9 cellular contexts compared by ENCODE assay signal in genomic region chr1:148458901-148459581, GRCh38. TPM values are rescaled to one million over a fixed set of nuclear protein-coding genes. Genes with fewer than 3 reads are reported as not detected.
A peak's percentile ranks its signal among the peaks of the same experiment; 100 is the strongest.
DNase-seq lines count a peak whose midpoint lies in the region; TF ChIP-seq lines count a peak whose summit lies in the region.
"Not testable (repeated sequence)": the region's sequence is repeated elsewhere in the genome, so short reads cannot be mapped to it uniquely, and the experiment has no call there.
"Had no signal": no experiment of that assay in that cellular context is flagged by ENCODE, and none has a peak within 500 bp of the region (broad histone marks: within the 10 kb centered on the region; RNA-seq: fewer than 3 reads in every experiment).

No MANE protein-coding gene starts in this region.

- H2BK5ac ChIP-seq in mesenchymal stem cell (ENCODE audit: low read depth, low read length, poor library complexity, severe bottlenecking), result not testable (repeated sequence)

- not testable (repeated sequence) for H2AFZ ChIP-seq in mesenchymal stem cell (ENCODE audit: low read depth, low read length); smooth muscle cell (ENCODE audit: low read depth)

- DNase-seq in GM06990 (ENCODE audit: extremely low read depth, insufficient read length) (peak; percentile 64), NCI-H1105 (lab: John Stamatoyannopoulos, UW) (peak; percentile 0), adipocyte (ENCODE audit: low read depth) (peak; percentile 25), fibroblast of villous mesenchyme (ENCODE audit: low read depth) (peak; percentile 14), mesenchymal stem cell (peak; percentile 21)
- DNase-seq in activated CD4-positive, alpha-beta T cell treated with anti-CD3 and anti-CD28 coated beads for 4 hours, result peak; percentile 27 to 43
- DNase-seq in smooth muscle cell (lab: John Stamatoyannopoulos, UW; ENCODE audit: unreplicated experiment); type B pancreatic cell (ENCODE audit: extremely low spot score, unreplicated experiment): not testable (repeated sequence)

- H2BK15ac ChIP-seq in mesenchymal stem cell (ENCODE audit: low read depth, poor library complexity, severe bottlenecking), result not testable (repeated sequence)

- not testable (repeated sequence) for H4K20me1 ChIP-seq in smooth muscle cell (ENCODE audit: low read depth)

- 0% methylated on average over 19 of the region's 63 CpGs for WGBS in mesenchymal stem cell
- under 1% methylated on average over 28 of the region's 63 CpGs for WGBS in smooth muscle cell (ENCODE audit: low lambda C conversion rate)

- peak overlapping the region; percentile 97 for H3K27ac Mint-ChIP-seq in type B pancreatic cell

- not testable (repeated sequence) for H3K36me3 Mint-ChIP-seq in type B pancreatic cell

- TF ChIP-seq CTCF in GM06990 (IDR thresholded peaks at IDR 0.05; ENCODE audit: insufficient read depth, low read length, poor library complexity, severe bottlenecking); fibroblast of villous mesenchyme (IDR thresholded peaks at IDR 0.05; ENCODE audit: insufficient read depth, low read depth, low read length); smooth muscle cell (IDR thresholded peaks at IDR 0.05; ENCODE audit: borderline replicate concordance, insufficient read depth, poor library complexity, severe bottlenecking); type B pancreatic cell (conservative IDR thresholded peaks at IDR 0.05): not testable (repeated sequence)

- not testable (repeated sequence) for H4K91ac ChIP-seq in mesenchymal stem cell (ENCODE audit: low read length)

- H3K4me3 ChIP-seq in GM06990 (replicated peaks; ENCODE audit: low read depth, low read length), result peak overlapping the region; percentile 70
- H3K4me3 ChIP-seq in adipocyte (ENCODE audit: low read length), result peak overlapping the region; percentile 78
- H3K4me3 ChIP-seq in fibroblast of villous mesenchyme (ENCODE audit: low read depth, low read length), result peak overlapping the region; percentile 69
- H3K4me3 ChIP-seq in mesenchymal stem cell (ENCODE audit: insufficient read depth in 1 of 2, low read depth in 1 of 2, low read length in 2 of 2), result peak overlapping the region; percentile 66 to 75
- H3K4me3 ChIP-seq in smooth muscle cell, result peak overlapping the region; percentile 76

- H2AK5ac ChIP-seq in mesenchymal stem cell (ENCODE audit: low read length, severe bottlenecking), result not testable (repeated sequence)

- H3K4me3 Mint-ChIP-seq in type B pancreatic cell, result peak overlapping the region; percentile 75

- H2BK120ac ChIP-seq in mesenchymal stem cell (ENCODE audit: low read depth, low read length), result not testable (repeated sequence)

- H3K23ac ChIP-seq in mesenchymal stem cell (ENCODE audit: low read length in 2 of 2), result not testable (repeated sequence)

- peak overlapping the region; percentile 35 for H3K27ac ChIP-seq in mesenchymal stem cell (ENCODE audit: low read length, poor library complexity, severe bottlenecking)
- peak overlapping the region; percentile 80 for H3K27ac ChIP-seq in smooth muscle cell (ENCODE audit: low read depth)

- H3K36me3 ChIP-seq in GM06990 (ENCODE audit: control insufficient read depth, insufficient read depth, low read length); adipocyte (ENCODE audit: control insufficient read depth, insufficient read depth, low read length, severe bottlenecking); mesenchymal stem cell (ENCODE audit: control insufficient read depth in 1 of 2, insufficient read depth in 2 of 2, low read depth in 1 of 2, low read length in 2 of 2); smooth muscle cell (ENCODE audit: low read depth): not testable (repeated sequence)

- H3K4me2 ChIP-seq in mesenchymal stem cell (ENCODE audit: low read length, poor library complexity, severe bottlenecking) (peak overlapping the region; percentile 63), smooth muscle cell (peak overlapping the region; percentile 88)

- H2BK12ac ChIP-seq in mesenchymal stem cell (ENCODE audit: low read length in 2 of 2), result peak overlapping the region in 1 of 2 experiments; percentile 78

- not testable (repeated sequence) for H3K27me3 Mint-ChIP-seq in type B pancreatic cell

- H3K9me3 Mint-ChIP-seq in type B pancreatic cell, result not testable (repeated sequence)

- not testable (repeated sequence) for H4K8ac ChIP-seq in mesenchymal stem cell (ENCODE audit: low read length)

- H3K27me3 ChIP-seq in GM06990 (replicated peaks; ENCODE audit: control insufficient read depth, insufficient read depth, low read length); adipocyte (replicated peaks; ENCODE audit: control insufficient read depth, insufficient read depth, low read length); mesenchymal stem cell (ENCODE audit: control insufficient read depth in 1 of 2, insufficient read depth in 1 of 2, low read length in 2 of 2); smooth muscle cell (ENCODE audit: low read depth): not testable (repeated sequence)

- H3K9me3 ChIP-seq in adipocyte (ENCODE audit: control insufficient read depth, low read length); mesenchymal stem cell (ENCODE audit: control insufficient read depth, low read length); smooth muscle cell (replicated peaks; ENCODE audit: low read depth): not testable (repeated sequence)

- H3K9ac ChIP-seq in adipocyte (ENCODE audit: low read length), result peak overlapping the region; percentile 74
- H3K9ac ChIP-seq in mesenchymal stem cell (ENCODE audit: low read length), result peak overlapping the region; percentile 70
- peak overlapping the region; percentile 85 for H3K9ac ChIP-seq in smooth muscle cell (ENCODE audit: low read depth)

- H3F3A ChIP-seq in smooth muscle cell (ENCODE audit: low read depth), result not testable (repeated sequence)

- H3K79me2 ChIP-seq in smooth muscle cell (ENCODE audit: low read depth), result not testable (repeated sequence)

- H3K79me1 ChIP-seq in mesenchymal stem cell (replicated peaks; ENCODE audit: low read length, poor library complexity, severe bottlenecking), result not testable (repeated sequence)

- H3K18ac ChIP-seq in mesenchymal stem cell (ENCODE audit: low read depth in 1 of 2, low read length in 2 of 2), result peak overlapping the region; percentile 33 to 52

- not testable (repeated sequence) for H3K4me1 Mint-ChIP-seq in type B pancreatic cell (ENCODE audit: unreplicated experiment)

- peak overlapping the region in 1 of 2 experiments; percentile 28 for H3K4ac ChIP-seq in mesenchymal stem cell (ENCODE audit: low read depth in 1 of 2, low read length in 2 of 2)

- H3K14ac ChIP-seq in mesenchymal stem cell (ENCODE audit: low read length in 2 of 2), result not testable (repeated sequence)

- not testable (repeated sequence) for H3K4me1 ChIP-seq in adipocyte (ENCODE audit: control insufficient read depth, insufficient read depth, low read length); mesenchymal stem cell (ENCODE audit: control insufficient read depth, insufficient read depth, low read depth, low read length); smooth muscle cell (ENCODE audit: low read depth)

RNA-seq across cellular contexts. Expression of gene PPIAL4G, which starts 24.1 kb away (rescaled TPM):
- total RNA-seq in fibroblast of villous mesenchyme (not detected in 2 replicates), smooth muscle cell (not detected in 2 replicates), type B pancreatic cell (ENCODE audit: low replicate concordance) (not detected in 2 replicates)
- not detected for polyA plus RNA-seq in mesenchymal stem cell (2013, experiment 1 of 2)
- polyA plus RNA-seq in mesenchymal stem cell (2013, experiment 2 of 2), result 0.01 TPM
- polyA plus RNA-seq in smooth muscle cell, result 0.12 TPM in 1 of 2 replicates, not detected in the other
- total RNA-seq: mesenteric fat pad had no signal
